In the genomic region with DNA sequence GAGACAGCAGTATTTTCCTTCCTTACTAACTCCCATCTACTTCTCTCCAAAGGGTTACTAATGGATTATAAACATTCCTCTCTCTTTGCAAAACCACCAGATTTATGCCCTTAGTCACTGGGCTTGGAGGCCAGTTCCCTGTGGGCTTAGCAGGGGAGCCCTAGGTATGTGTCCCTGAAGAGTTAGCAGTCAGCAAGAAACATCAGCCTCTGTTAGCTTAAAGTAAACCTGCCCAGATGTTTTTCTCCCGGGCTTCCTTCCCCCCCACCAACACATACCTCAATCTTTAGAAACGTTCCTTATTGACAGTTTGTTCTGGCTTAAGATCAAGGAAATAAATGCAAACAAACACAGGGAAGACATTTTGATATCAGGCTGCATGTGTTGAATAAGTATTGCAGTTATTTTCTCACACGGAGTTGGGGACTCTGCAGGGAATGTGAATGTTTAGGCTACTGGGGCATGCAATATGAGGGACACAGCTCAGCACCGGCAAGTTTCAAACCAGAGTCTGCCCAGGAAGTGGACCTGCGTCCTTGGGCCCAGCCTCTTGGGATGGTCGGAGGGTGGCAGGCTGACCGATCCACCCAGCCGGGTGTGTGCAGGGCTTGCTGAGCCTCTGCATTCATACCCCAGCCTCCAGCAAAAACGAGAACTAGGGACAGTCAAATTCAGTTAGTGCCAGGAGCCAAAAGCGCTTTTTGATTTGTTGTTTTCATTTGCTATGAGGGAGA, we compare ENCODE assay signal across 12 cellular contexts.
A peak's percentile ranks its signal among the peaks of the same experiment; 100 is the strongest.
DNase-seq lines count a peak whose midpoint lies in the region; TF ChIP-seq lines count a peak whose summit lies in the region.
"Had no signal": no experiment of that assay in that cellular context is flagged by ENCODE, and none has a peak within 500 bp of the region (broad histone marks: within the 10 kb centered on the region; RNA-seq: fewer than 3 reads in every experiment).

No MANE protein-coding gene starts in this region.

- no peaks in the 10 kb centered on the region for H3K9me3 Mint-ChIP-seq in nephron
- H3K9me3 Mint-ChIP-seq: activated CD4-positive, alpha-beta memory T cell treated with anti-CD3 and anti-CD28 coated beads, Interleukin-2, amount 10 ng/mL, durations not matched to agents 7 days and 5 days; naive thymus-derived CD4-positive, alpha-beta T cell had no signal

- peak overlapping the region; percentile 25 to 80 (median 26) for H3K27ac Mint-ChIP-seq in nephron
- H3K27ac Mint-ChIP-seq: activated CD4-positive, alpha-beta memory T cell treated with anti-CD3 and anti-CD28 coated beads, Interleukin-2, amount 10 ng/mL, durations not matched to agents 7 days and 5 days; naive thymus-derived CD4-positive, alpha-beta T cell had no signal

- DNase-seq in AG08396 (ENCODE audit: low spot score) (peak; percentile 81), LNCaP clone FGC (ENCODE audit: low read depth) (peak; percentile 43), dorsolateral prefrontal cortex (no peak), NCI-H1436 treated with DMSO at 0.1 percent for 48 hours (lab: John Stamatoyannopoulos, UW) (no peak), HEK293T (ENCODE audit: extremely low spot score) (no peak), SW480 (ENCODE audit: low spot score) (no peak)
- no peak for DNase-seq in stimulated activated naive CD4-positive, alpha-beta T cell treated with Interleukin-2 at 50 U/mL for 16 hours (lab: John Stamatoyannopoulos, UW)
- DNase-seq: activated CD4-positive, alpha-beta memory T cell treated with anti-CD3 and anti-CD28 coated beads, Interleukin-2, amount 10 ng/mL, durations not matched to agents 7 days and 5 days; heart right ventricle; naive thymus-derived CD4-positive, alpha-beta T cell; NCI-H1417 had no signal

- CTCF ChIA-PET in HEK293T (lab: Yijun Ruan, JAX): no interaction called here

- TF ChIP-seq CTCF in LNCaP clone FGC (IDR thresholded peaks at IDR 0.05; ENCODE audit: control insufficient read depth, extremely low read depth, insufficient read depth) (no peak), dorsolateral prefrontal cortex (IDR thresholded peaks at IDR 0.05 in 54 of 56, conservative IDR thresholded peaks at IDR 0.05 in 2 of 56; ENCODE audit: low read depth in 1 of 56, partially characterized antibody in 56 of 56) (no peak), nephron (IDR thresholded peaks at IDR 0.05; ENCODE audit: unreplicated experiment in 3 of 3) (no peak)

- POLR2A ChIA-PET in HEK293T (lab: Yijun Ruan, JAX): no interaction called here

- H3K4me3 ChIP-seq in LNCaP clone FGC (ENCODE audit: low read depth, low read length): no peak overlapping the region
- H3K4me3 ChIP-seq in dorsolateral prefrontal cortex: peak overlapping the region in 2 of 59 donors; percentile 15 to 17
- H3K4me3 ChIP-seq: heart right ventricle had no signal

- H3K27me3 Mint-ChIP-seq in nephron (ENCODE audit: low read depth): peaks cover 10% of the 10 kb centered on the region

- intact Hi-C loops in dorsolateral prefrontal cortex (cut with DNase I): no loop called here

- peak overlapping the region in 53 of 59 donors; percentile 4 to 83 (median 64) for H3K27ac ChIP-seq in dorsolateral prefrontal cortex
- H3K27ac ChIP-seq: heart right ventricle had no signal

- no peaks in the 10 kb centered on the region for H3K36me3 Mint-ChIP-seq in nephron (ENCODE audit: low read depth)
- H3K36me3 Mint-ChIP-seq: naive thymus-derived CD4-positive, alpha-beta T cell had no signal

- no peak overlapping the region for H3K4me3 Mint-ChIP-seq in nephron
- H3K4me3 Mint-ChIP-seq: activated CD4-positive, alpha-beta memory T cell treated with anti-CD3 and anti-CD28 coated beads, Interleukin-2, amount 10 ng/mL, durations not matched to agents 7 days and 5 days; naive thymus-derived CD4-positive, alpha-beta T cell had no signal

- H3K4me1 Mint-ChIP-seq in nephron: peaks cover 20% of the 10 kb centered on the region
- H3K4me1 Mint-ChIP-seq: activated CD4-positive, alpha-beta memory T cell treated with anti-CD3 and anti-CD28 coated beads, Interleukin-2, amount 10 ng/mL, durations not matched to agents 7 days and 5 days; naive thymus-derived CD4-positive, alpha-beta T cell had no signal

- no peaks in the 10 kb centered on the region for H3K27me3 ChIP-seq in dorsolateral prefrontal cortex
- H3K27me3 ChIP-seq: heart right ventricle had no signal

TF ChIP-seq in HEK293T, 16 proteins besides CTCF, POLR2A, EP300 and RAD21:
- no peak for TF ChIP-seq ARNT (IDR thresholded peaks at IDR 0.05)
- TF ChIP-seq NFRKB (IDR thresholded peaks at IDR 0.05): no peak
- no peak for TF ChIP-seq BHLHE40 (IDR thresholded peaks at IDR 0.05; ENCODE audit: borderline replicate concordance)
- TF ChIP-seq LEF1 (IDR thresholded peaks at IDR 0.05; ENCODE audit: borderline replicate concordance): no peak
- no peak for TF ChIP-seq TARDBP (IDR thresholded peaks at IDR 0.05)
- TF ChIP-seq CTBP1 (IDR thresholded peaks at IDR 0.05; ENCODE audit: borderline replicate concordance): no peak
- TF ChIP-seq, protein P1, sequence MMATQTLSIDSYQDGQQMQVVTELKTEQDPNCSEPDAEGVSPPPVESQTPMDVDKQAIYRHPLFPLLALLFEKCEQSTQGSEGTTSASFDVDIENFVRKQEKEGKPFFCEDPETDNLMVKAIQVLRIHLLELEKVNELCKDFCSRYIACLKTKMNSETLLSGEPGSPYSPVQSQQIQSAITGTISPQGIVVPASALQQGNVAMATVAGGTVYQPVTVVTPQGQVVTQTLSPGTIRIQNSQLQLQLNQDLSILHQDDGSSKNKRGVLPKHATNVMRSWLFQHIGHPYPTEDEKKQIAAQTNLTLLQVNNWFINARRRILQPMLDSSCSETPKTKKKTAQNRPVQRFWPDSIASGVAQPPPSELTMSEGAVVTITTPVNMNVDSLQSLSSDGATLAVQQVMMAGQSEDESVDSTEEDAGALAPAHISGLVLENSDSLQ (IDR thresholded peaks at IDR 0.05): no peak
- no peak for TF ChIP-seq SUZ12 (IDR thresholded peaks at IDR 0.05)
- no peak for TF ChIP-seq ZNF384 (IDR thresholded peaks at IDR 0.05)
- no peak for TF ChIP-seq FOXK2 (IDR thresholded peaks at IDR 0.05)
- no peak for TF ChIP-seq SP1 (IDR thresholded peaks at IDR 0.05)
- TF ChIP-seq HDGF (IDR thresholded peaks at IDR 0.05; ENCODE audit: borderline replicate concordance): no peak
- TF ChIP-seq ELF4 (IDR thresholded peaks at IDR 0.05): no peak
- no peak for TF ChIP-seq FOXA1 (IDR thresholded peaks at IDR 0.05)
- TF ChIP-seq L3MBTL2 (conservative IDR thresholded peaks at IDR 0.05): no peak
- TF ChIP-seq FOXM1 (IDR thresholded peaks at IDR 0.05; ENCODE audit: borderline replicate concordance): no peak

Comparison
In these comparisons a context has a peak if more than half of its experiments do, and no peak if none do; other contexts are left out.
1. DNase-seq: peak in AG08396 (single experiment) and LNCaP clone FGC (single experiment); none in dorsolateral prefrontal cortex (0 of 10), NCI-H1436 treated with DMSO at 0.1 percent for 48 hours (single experiment), HEK293T (single experiment), stimulated activated naive CD4-positive, alpha-beta T cell treated with Interleukin-2 at 50 U/mL for 16 hours (single experiment) and SW480 (single experiment).